In genomic region chr4:63269156-63269555, GRCh38 we compare ENCODE assay signal across 34 cellular contexts.
"Had no signal": no experiment of that assay in that cellular context is flagged by ENCODE, and none has a peak within 500 bp of the region (broad histone marks: within the 10 kb centered on the region; RNA-seq: fewer than 3 reads in every experiment).

No MANE protein-coding gene starts in this region.

- H3K4me3 ChIP-seq: MG63 had no signal

- DNase-seq: Karpas-422, Kasumi-1, MG63, MM.1S, MV-4-11, NCI-H1048, NCI-H1092, NCI-H1092 treated with DMSO at 0.1 percent for 48 hours, NCI-H1105, NCI-H1105 treated with DMSO at 0.1 percent for 48 hours, NCI-H1417, NCI-H1417 treated with DMSO at 0.1 percent for 48 hours, NCI-H1436, NCI-H1436 treated with DMSO at 0.1 percent for 48 hours, NCI-H146, NCI-H1694, NCI-H1694 treated with DMSO at 0.1 percent for 48 hours, NCI-H187, NCI-H187 treated with DMSO at 0.1 percent for 48 hours, NCI-H1930, NCI-H2029, NCI-H2029 treated with DMSO at 0.1 percent for 48 hours, NCI-H2081, NCI-H2081 treated with DMSO at 0.1 percent for 48 hours, NCI-H2107, NCI-H2171, NCI-H2171 treated with DMSO at 0.1 percent for 48 hours, NCI-H2227 treated with DMSO at 0.1 percent for 48 hours, NCI-H226, NCI-H345, NCI-H446, NCI-H446 treated with DMSO at 0.1 percent for 48 hours, NCI-H510A had no signal

- H3K36me3 ChIP-seq: MG63 had no signal

- H3K27me3 ChIP-seq: MG63 had no signal

- H3K9me3 ChIP-seq: MG63 had no signal

- H3K27ac ChIP-seq: KMS-11 had no signal
